In the genomic region with DNA sequence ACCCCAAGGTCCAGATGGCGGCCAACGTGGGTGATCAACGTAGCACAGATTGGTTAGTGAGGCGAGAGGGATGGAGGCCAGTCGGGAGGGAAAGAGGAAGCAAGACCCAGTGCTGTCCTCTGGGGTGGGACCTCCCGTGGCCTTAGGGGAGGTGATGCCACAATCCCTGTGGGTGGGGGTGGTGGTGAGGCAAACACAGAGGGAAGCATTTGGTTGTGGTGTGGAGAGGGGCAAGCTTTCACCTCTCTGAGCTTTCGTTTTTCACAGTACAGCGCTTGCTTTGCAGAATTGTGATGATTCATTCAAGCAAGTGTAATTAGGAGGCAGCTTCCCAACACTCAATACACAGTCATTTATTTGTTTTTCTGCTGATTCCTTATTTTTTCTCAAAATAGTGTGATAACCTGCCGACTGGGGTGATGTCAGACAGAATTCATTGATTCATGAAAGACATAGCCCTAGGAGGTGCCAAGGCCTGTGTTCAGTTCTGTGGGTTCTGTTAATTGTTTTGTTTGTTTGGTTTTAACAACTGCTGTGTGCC, we compare ENCODE assay signal across 9 cellular contexts. TPM values are rescaled to one million over a fixed set of nuclear protein-coding genes. Genes with fewer than 3 reads are reported as not detected.
DNase-seq lines count a peak whose midpoint lies in the region; ATAC-seq and TF ChIP-seq lines count a peak whose summit lies in the region.
"Had no signal": no experiment of that assay in that cellular context is flagged by ENCODE, and none has a peak within 500 bp of the region (broad histone marks: within the 10 kb centered on the region; RNA-seq: fewer than 3 reads in every experiment).

No MANE protein-coding gene starts in this region.

- H3K9me3 ChIP-seq in SU-DHL-6 (ENCODE audit: insufficient read depth, low read length) (no peaks in the 10 kb centered on the region), gastroesophageal sphincter (no peaks in the 10 kb centered on the region)

- no peaks in the 10 kb centered on the region for H3K9me2 ChIP-seq in SU-DHL-6 (replicated peaks; ENCODE audit: insufficient read depth, low read length)

- no peak overlapping the region for H2AFZ ChIP-seq in SU-DHL-6 (ENCODE audit: low read depth, low read length, severe bottlenecking)

- TF ChIP-seq POLR2A in gastroesophageal sphincter (IDR thresholded peaks at IDR 0.05), result no peak

- no peaks in the 10 kb centered on the region for H3K9me3 Mint-ChIP-seq in activated T-cell treated with anti-CD3 and anti-CD28 coated beads, Interleukin-2, amount 50 U/mL, for 24 hours
- H3K9me3 Mint-ChIP-seq in stimulated activated naive CD8-positive, alpha-beta T cell treated with anti-CD3 and anti-CD28 coated beads, Interleukin-15, amount 100 ng/mL, for 72 hours, result no peaks in the 10 kb centered on the region

- H3K4me3 ChIP-seq in SU-DHL-6 (ENCODE audit: insufficient read depth, low read length, poor library complexity, severe bottlenecking) (no peak overlapping the region), fibroblast of pulmonary artery (replicated peaks; ENCODE audit: low read depth, low read length) (peak overlapping the region; percentile 99), gastroesophageal sphincter (no peak overlapping the region)

- no peaks in the 10 kb centered on the region for H3K27me3 Mint-ChIP-seq in activated T-cell treated with anti-CD3 and anti-CD28 coated beads, Interleukin-2, amount 50 U/mL, for 24 hours
- H3K27me3 Mint-ChIP-seq in stimulated activated naive CD8-positive, alpha-beta T cell treated with anti-CD3 and anti-CD28 coated beads, Interleukin-15, amount 100 ng/mL, for 72 hours, result no peaks in the 10 kb centered on the region

- peaks cover 3 to 71% (median 30%) of the 10 kb centered on the region in 3 donors for H3K4me1 ChIP-seq in gastroesophageal sphincter

- TF ChIP-seq CTCF in SU-DHL-6 (IDR thresholded peaks at IDR 0.05; ENCODE audit: insufficient read depth, low read length, poor library complexity, severe bottlenecking) (no peak), fibroblast of pulmonary artery (IDR thresholded peaks at IDR 0.05; ENCODE audit: low read length, missing control alignments) (no peak), gastroesophageal sphincter (IDR thresholded peaks at IDR 0.05) (no peak)

- H3K36me3 Mint-ChIP-seq in activated T-cell treated with anti-CD3 and anti-CD28 coated beads, Interleukin-2, amount 50 U/mL, for 24 hours (ENCODE audit: low read depth), result peaks cover 85% of the 10 kb centered on the region

- peak overlapping the region; percentile 98 for H3K4me3 Mint-ChIP-seq in activated T-cell treated with anti-CD3 and anti-CD28 coated beads, Interleukin-2, amount 50 U/mL, for 24 hours
- H3K4me3 Mint-ChIP-seq in stimulated activated naive CD8-positive, alpha-beta T cell treated with anti-CD3 and anti-CD28 coated beads, Interleukin-15, amount 100 ng/mL, for 72 hours, result peak overlapping the region; percentile 96 to 98

- peaks cover 44% of the 10 kb centered on the region for H3K4me1 Mint-ChIP-seq in activated T-cell treated with anti-CD3 and anti-CD28 coated beads, Interleukin-2, amount 50 U/mL, for 24 hours (ENCODE audit: low read depth)
- peaks cover 68% of the 10 kb centered on the region for H3K4me1 Mint-ChIP-seq in stimulated activated naive CD8-positive, alpha-beta T cell treated with anti-CD3 and anti-CD28 coated beads, Interleukin-15, amount 100 ng/mL, for 72 hours

- peaks cover 62% of the 10 kb centered on the region for H3K79me2 ChIP-seq in SU-DHL-6 (ENCODE audit: insufficient read depth, low read length)

- H3K36me3 ChIP-seq in SU-DHL-6 (ENCODE audit: low read length) (no peaks in the 10 kb centered on the region), gastroesophageal sphincter (peaks cover 0 to 56% of the 10 kb centered on the region in 2 donors)

- 0 out of 2 replicates have a peak, but pooled peaks cover 3% of the 10 kb centered on the region for H3F3A ChIP-seq in SU-DHL-6 (ENCODE audit: insufficient read depth)

- H3K27ac ChIP-seq in SU-DHL-6 (ENCODE audit: low read depth, low read length), result no peak overlapping the region
- peak overlapping the region in 1 of 4 donors; percentile 28 for H3K27ac ChIP-seq in gastroesophageal sphincter

- peak; percentile 26 for DNase-seq in activated T-cell treated with anti-CD3 and anti-CD28 coated beads, Interleukin-2, amount 50 U/mL, for 24 hours
- no peak for DNase-seq in activated T-cell treated with anti-CD3 and anti-CD28 coated beads, Interleukin-2, amount 50 U/mL, for 1 hour
- DNase-seq in fibroblast of pulmonary artery (ENCODE audit: low read depth) (no peak), OCI-M2 (lab: John Stamatoyannopoulos, UW; ENCODE audit: unreplicated experiment) (no peak)
- no peak for DNase-seq in stimulated activated naive CD8-positive, alpha-beta T cell treated with anti-CD3 and anti-CD28 coated beads, Interleukin-15, amount 100 ng/mL, for 72 hours
- DNase-seq: NCI-H2171 treated with DMSO at 0.1 percent for 48 hours had no signal

- H4K20me1 ChIP-seq in SU-DHL-6 (ENCODE audit: low read depth, low read length), result peaks cover 19% of the 10 kb centered on the region; the same call in 1 of the 2 replicates

- ATAC-seq in stimulated activated naive CD8-positive, alpha-beta T cell treated with anti-CD3 and anti-CD28 coated beads, Interleukin-15, amount 100 ng/mL, for 72 hours, result no peak
- ATAC-seq in GM21367 (IDR thresholded peaks at IDR 0.05; ENCODE audit: unreplicated experiment), result no peak
- no peak for ATAC-seq in gastroesophageal sphincter

- H3K27me3 ChIP-seq in SU-DHL-6 (ENCODE audit: low read length) (no peaks in the 10 kb centered on the region), gastroesophageal sphincter (no peaks in the 10 kb centered on the region)

- H3K27ac Mint-ChIP-seq in activated T-cell treated with anti-CD3 and anti-CD28 coated beads, Interleukin-2, amount 50 U/mL, for 24 hours, result peak overlapping the region; percentile 98
- H3K27ac Mint-ChIP-seq in stimulated activated naive CD8-positive, alpha-beta T cell treated with anti-CD3 and anti-CD28 coated beads, Interleukin-15, amount 100 ng/mL, for 72 hours, result peak overlapping the region in 1 of 2 donors; percentile 57

- TF ChIP-seq EP300 in gastroesophageal sphincter (IDR thresholded peaks at IDR 0.05), result no peak

- no peak overlapping the region for H3K9ac ChIP-seq in SU-DHL-6 (ENCODE audit: low read length)

- WGBS in gastroesophageal sphincter (ENCODE audit: low coverage in 1 of 2), 2 donors, result 47 to 66% methylated on average over 3 to 4 of the region's 9 CpGs

- H3K4me2 ChIP-seq in SU-DHL-6 (ENCODE audit: low read depth, low read length, poor library complexity, severe bottlenecking), result peak overlapping the region; percentile 6

RNA-seq across cellular contexts. Expression of gene LENG8, which starts 2.4 kb away (rescaled TPM):
- 100 to 1,000 TPM in 2 of 4 donors, 10 to 100 TPM in 2; 25.4 to 215 (median 80.9) TPM for total RNA-seq in gastroesophageal sphincter

RNA-seq across cellular contexts. Expression of gene LENG9, which starts 12.2 kb away (rescaled TPM):
- 1 to 10 TPM; 2.6 to 9.1 (median 4.5) TPM for total RNA-seq in gastroesophageal sphincter

RNA-seq across cellular contexts. Expression of gene CDC42EP5, which starts 21.7 kb away (rescaled TPM):
- 10 to 100 TPM in 3 of 4 donors, 1 to 10 TPM in 1; 4.2 to 24.1 (median 12.8) TPM for total RNA-seq in gastroesophageal sphincter

RNA-seq across cellular contexts. Expression of gene TTYH1, which starts 36.1 kb away (rescaled TPM):
- total RNA-seq in gastroesophageal sphincter, result 10 to 100 TPM in 1 of 4 donors, 1 to 10 TPM in 3; 1.2 to 19.8 (median 5.5) TPM

RNA-seq across cellular contexts. Expression of gene LAIR2, which starts 51.2 kb away (rescaled TPM):
- total RNA-seq in gastroesophageal sphincter, result not detected
